Comparison of ENCODE assay signal across 14 cellular contexts in genomic region chrX:12789976-12790375, GRCh38. TPM values are rescaled to one million over a fixed set of nuclear protein-coding genes. Genes with fewer than 3 reads are reported as not detected.
DNase-seq lines count a peak whose midpoint lies in the region; ATAC-seq lines count a peak whose summit lies in the region.
"Had no signal": no experiment of that assay in that cellular context is flagged by ENCODE, and none has a peak within 500 bp of the region (broad histone marks: within the 10 kb centered on the region; RNA-seq: fewer than 3 reads in every experiment).

No MANE protein-coding gene starts in this region.

- H3K36me3 Mint-ChIP-seq in T-helper 1 cell treated with Interleukin-12 subunit alpha and Interleukin-12 subunit beta and Interleukin-4 antibody, amounts not matched to agents 30 μg/mL and 1 μg/mL, for 36 hours (ENCODE audit: low read depth), result peaks cover 7% of the 10 kb centered on the region
- H3K36me3 Mint-ChIP-seq in activated naive CD8-positive, alpha-beta T cell treated with anti-CD3 and anti-CD28 coated beads for 36 hours, result peaks cover 26% of the 10 kb centered on the region
- H3K36me3 Mint-ChIP-seq in natural killer cell treated with Interleukin-12 subunit alpha and Interleukin-12 subunit beta and Interleukin-15 and Interleukin-18, amount 100 ng/mL, for 72 hours, result no peaks in the 10 kb centered on the region
- H3K36me3 Mint-ChIP-seq: CD14-positive monocyte had no signal

- no peak overlapping the region for H3K27ac Mint-ChIP-seq in T-helper 1 cell treated with Interleukin-12 subunit alpha and Interleukin-12 subunit beta and Interleukin-4 antibody, amounts not matched to agents 30 μg/mL and 1 μg/mL, for 36 hours
- H3K27ac Mint-ChIP-seq in activated naive CD8-positive, alpha-beta T cell treated with anti-CD3 and anti-CD28 coated beads for 36 hours, result no peak overlapping the region
- peak overlapping the region in 1 of 2 donors; percentile 33 for H3K27ac Mint-ChIP-seq in natural killer cell treated with Interleukin-12 subunit alpha and Interleukin-12 subunit beta and Interleukin-15 and Interleukin-18, amount 100 ng/mL, for 72 hours
- H3K27ac Mint-ChIP-seq: CD14-positive monocyte had no signal

- intact Hi-C loops in posterior vena cava (cut with DNase I), result no loop called here

- H3K4me3 Mint-ChIP-seq in T-helper 1 cell treated with Interleukin-12 subunit alpha and Interleukin-12 subunit beta and Interleukin-4 antibody, amounts not matched to agents 30 μg/mL and 1 μg/mL, for 36 hours, result peak overlapping the region; percentile 81
- H3K4me3 Mint-ChIP-seq in activated naive CD8-positive, alpha-beta T cell treated with anti-CD3 and anti-CD28 coated beads for 36 hours, result peak overlapping the region; percentile 82
- peak overlapping the region; percentile 79 for H3K4me3 Mint-ChIP-seq in natural killer cell treated with Interleukin-12 subunit alpha and Interleukin-12 subunit beta and Interleukin-15 and Interleukin-18, amount 100 ng/mL, for 72 hours

- no peaks in the 10 kb centered on the region for H3K9me3 Mint-ChIP-seq in T-helper 1 cell treated with Interleukin-12 subunit alpha and Interleukin-12 subunit beta and Interleukin-4 antibody, amounts not matched to agents 30 μg/mL and 1 μg/mL, for 36 hours
- no peaks in the 10 kb centered on the region for H3K9me3 Mint-ChIP-seq in activated naive CD8-positive, alpha-beta T cell treated with anti-CD3 and anti-CD28 coated beads for 36 hours
- no peaks in the 10 kb centered on the region for H3K9me3 Mint-ChIP-seq in natural killer cell treated with Interleukin-12 subunit alpha and Interleukin-12 subunit beta and Interleukin-15 and Interleukin-18, amount 100 ng/mL, for 72 hours

- no peak for ATAC-seq in natural killer cell treated with Interleukin-12 subunit alpha and Interleukin-12 subunit beta and Interleukin-15 and Interleukin-18, amount 100 ng/mL, for 72 hours
- no peak for ATAC-seq in HG03520 (IDR thresholded peaks at IDR 0.05; ENCODE audit: unreplicated experiment)

- peaks cover 20% of the 10 kb centered on the region for H3K27me3 Mint-ChIP-seq in T-helper 1 cell treated with Interleukin-12 subunit alpha and Interleukin-12 subunit beta and Interleukin-4 antibody, amounts not matched to agents 30 μg/mL and 1 μg/mL, for 36 hours (ENCODE audit: low read depth)
- no peaks in the 10 kb centered on the region for H3K27me3 Mint-ChIP-seq in activated naive CD8-positive, alpha-beta T cell treated with anti-CD3 and anti-CD28 coated beads for 36 hours
- H3K27me3 Mint-ChIP-seq in natural killer cell treated with Interleukin-12 subunit alpha and Interleukin-12 subunit beta and Interleukin-15 and Interleukin-18, amount 100 ng/mL, for 72 hours, result peaks cover 0 to 18% of the 10 kb centered on the region in 2 donors

- no peak for DNase-seq in T-helper 1 cell
- DNase-seq in Daoy (ENCODE audit: low read depth), result peak; percentile 1
- no peak for DNase-seq in activated naive CD8-positive, alpha-beta T cell treated with anti-CD3 and anti-CD28 coated beads for 36 hours
- DNase-seq in natural killer cell treated with Interleukin-12 subunit alpha and Interleukin-12 subunit beta and Interleukin-15 and Interleukin-18, amount 100 ng/mL, for 72 hours (ENCODE audit: low spot score), result no peak
- no peak for DNase-seq in posterior vena cava (ENCODE audit: low spot score)
- DNase-seq in NK-92 treated with Interleukin-12 subunit alpha and Interleukin-12 subunit beta, amount 100 ng/mL, for 24 hours (lab: John Stamatoyannopoulos, UW), result no peak
- DNase-seq: colonic mucosa; glutamatergic neuron; NCI-H1436; posterior cingulate gyrus; stimulated activated CD4-positive, alpha-beta T cell treated with anti-CD3 and anti-CD28 coated beads, Interleukin-12 subunit alpha, Interleukin-12 subunit beta, amount 100 ng/mL, for 4 hours had no signal

- H3K4me1 Mint-ChIP-seq in T-helper 1 cell treated with Interleukin-12 subunit alpha and Interleukin-12 subunit beta and Interleukin-4 antibody, amounts not matched to agents 30 μg/mL and 1 μg/mL, for 36 hours (ENCODE audit: low read depth), result peaks cover 25% of the 10 kb centered on the region
- peaks cover 18% of the 10 kb centered on the region for H3K4me1 Mint-ChIP-seq in activated naive CD8-positive, alpha-beta T cell treated with anti-CD3 and anti-CD28 coated beads for 36 hours
- H3K4me1 Mint-ChIP-seq in natural killer cell treated with Interleukin-12 subunit alpha and Interleukin-12 subunit beta and Interleukin-15 and Interleukin-18, amount 100 ng/mL, for 72 hours (ENCODE audit: low read depth in 2 of 2), result peaks cover 9 to 11% of the 10 kb centered on the region in 2 donors

RNA-seq across cellular contexts. Expression of gene PRPS2, which starts 1.2 kb away (rescaled TPM):
- total RNA-seq in Daoy (2014; rRNA removed; shearing (Covaris generic)), result 38.6 and 45.5 TPM in 2 replicates
- total RNA-seq in activated naive CD8-positive, alpha-beta T cell treated with anti-CD3 and anti-CD28 coated beads for 36 hours, result 100 to 1,000 TPM; 119 to 123 TPM
- total RNA-seq in natural killer cell treated with Interleukin-12 subunit alpha and Interleukin-12 subunit beta and Interleukin-15 and Interleukin-18, amount 100 ng/mL, for 72 hours, result 10 to 100 TPM; 52.3 to 70.2 TPM
- total RNA-seq in posterior vena cava, result 10 to 100 TPM; 15.1 to 15.2 TPM
